Comparison of ENCODE assay signal across 9 cellular contexts in genomic region chr5:82276800-82277612, GRCh38. TPM values are rescaled to one million over a fixed set of nuclear protein-coding genes. Genes with fewer than 3 reads are reported as not detected.
A peak's percentile ranks its signal among the peaks of the same experiment; 100 is the strongest.
DNase-seq lines count a peak whose midpoint lies in the region; ATAC-seq and TF ChIP-seq lines count a peak whose summit lies in the region.
"Had no signal": no experiment of that assay in that cellular context is flagged by ENCODE, and none has a peak within 500 bp of the region (broad histone marks: within the 10 kb centered on the region; RNA-seq: fewer than 3 reads in every experiment).

No MANE protein-coding gene starts in this region.

- ATAC-seq in activated T-cell treated with anti-CD3 and anti-CD28 coated beads, Interleukin-2, amount 50 U/mL, for 72 hours (replicated peaks in 1 of 2): no peak
- ATAC-seq in GM19452 (IDR thresholded peaks at IDR 0.05; ENCODE audit: unreplicated experiment): no peak

- H3K27me3 ChIP-seq in tibial artery: no peaks in the 10 kb centered on the region

- peaks cover 16 to 37% of the 10 kb centered on the region in 2 donors for H3K36me3 Mint-ChIP-seq in activated T-cell treated with anti-CD3 and anti-CD28 coated beads, Interleukin-2, amount 50 U/mL, for 72 hours (ENCODE audit: insufficient read depth in 2 of 2)
- H3K36me3 Mint-ChIP-seq in activated naive CD8-positive, alpha-beta T cell: peaks cover 32% of the 10 kb centered on the region

- peak overlapping the region; percentile 94 to 100 for H3K4me3 Mint-ChIP-seq in activated T-cell treated with anti-CD3 and anti-CD28 coated beads, Interleukin-2, amount 50 U/mL, for 72 hours
- peak overlapping the region; percentile 100 for H3K4me3 Mint-ChIP-seq in activated naive CD8-positive, alpha-beta T cell

- H3K9me3 ChIP-seq in tibial artery: no peaks in the 10 kb centered on the region

- peaks cover 26 to 41% (median 27%) of the 10 kb centered on the region in 3 donors for H3K36me3 ChIP-seq in tibial artery

- peak overlapping the region; percentile 99 for H3K27ac Mint-ChIP-seq in activated T-cell treated with anti-CD3 and anti-CD28 coated beads, Interleukin-2, amount 50 U/mL, for 72 hours
- H3K27ac Mint-ChIP-seq in activated naive CD8-positive, alpha-beta T cell: peak overlapping the region; percentile 99

- no peak for DNase-seq in activated T-cell treated with anti-CD3 and anti-CD28 coated beads, Interleukin-2, amount 50 U/mL, for 72 hours
- DNase-seq in activated T-cell treated with anti-CD3 and anti-CD28 coated beads for 4 hours (no peak), kidney tubule cell (ENCODE audit: low spot score) (peak; percentile 9), tibial artery (no peak), NCI-H1417 (lab: John Stamatoyannopoulos, UW) (no peak), NCI-H2196 (lab: John Stamatoyannopoulos, UW; ENCODE audit: unreplicated experiment) (no peak)
- DNase-seq: NCI-H526 treated with DMSO at 0.1 percent for 48 hours had no signal

- no peaks in the 10 kb centered on the region for H3K9me3 Mint-ChIP-seq in activated T-cell treated with anti-CD3 and anti-CD28 coated beads, Interleukin-2, amount 50 U/mL, for 72 hours
- no peaks in the 10 kb centered on the region for H3K9me3 Mint-ChIP-seq in activated naive CD8-positive, alpha-beta T cell (ENCODE audit: low read depth)

- H3K4me1 ChIP-seq in tibial artery: peaks cover 0 to 21% (median 10%) of the 10 kb centered on the region in 4 donors

- peaks cover 66% of the 10 kb centered on the region for H3K4me1 Mint-ChIP-seq in activated T-cell treated with anti-CD3 and anti-CD28 coated beads, Interleukin-2, amount 50 U/mL, for 72 hours (ENCODE audit: low read depth)
- peaks cover 52% of the 10 kb centered on the region for H3K4me1 Mint-ChIP-seq in activated naive CD8-positive, alpha-beta T cell (ENCODE audit: low read depth)

- peak overlapping the region; percentile 90 to 99 for H3K4me3 ChIP-seq in tibial artery

- intact Hi-C loops in tibial artery (cut with DNase I; ENCODE audit: low total_unique reads): no loop called here

- no peaks in the 10 kb centered on the region for H3K27me3 Mint-ChIP-seq in activated T-cell treated with anti-CD3 and anti-CD28 coated beads, Interleukin-2, amount 50 U/mL, for 72 hours (ENCODE audit: low read depth)
- H3K27me3 Mint-ChIP-seq in activated naive CD8-positive, alpha-beta T cell: no peaks in the 10 kb centered on the region

- no peak for TF ChIP-seq CTCF in tibial artery (IDR thresholded peaks at IDR 0.05)

- H3K27ac ChIP-seq in tibial artery: peak overlapping the region; percentile 84 to 87

RNA-seq across cellular contexts. Expression of gene RPS23, which starts 1.1 kb away (rescaled TPM):
- total RNA-seq in activated T-cell treated with anti-CD3 and anti-CD28 coated beads, Interleukin-2, amount 50 U/mL, for 72 hours: 1,000 to 10,000 TPM; 3,294 to 3,622 TPM
